ENCODE assay signal across 23 cellular contexts in genomic region chr4:47468686-47469365, GRCh38.
A peak's percentile ranks its signal among the peaks of the same experiment; 100 is the strongest.
DNase-seq lines count a peak whose midpoint lies in the region; ATAC-seq and TF ChIP-seq lines count a peak whose summit lies in the region.
"Had no signal": no experiment of that assay in that cellular context is flagged by ENCODE, and none has a peak within 500 bp of the region (broad histone marks: within the 10 kb centered on the region; RNA-seq: fewer than 3 reads in every experiment).

No MANE protein-coding gene starts in this region.

- H3K27ac Mint-ChIP-seq in nephron: peak overlapping the region; percentile 4 to 59 (median 12)
- H3K27ac Mint-ChIP-seq: activated CD4-positive, alpha-beta T cell treated with anti-CD3 and anti-CD28 coated beads, Interleukin-2, amount 10 ng/mL, durations not matched to agents 7 days and 5 days; activated T-helper 17 cell treated with anti-CD3 and anti-CD28 coated beads, Interleukin-2, amount 50 U/mL, for 72 hours; immature natural killer cell; type B pancreatic cell had no signal

- H3K36me3 Mint-ChIP-seq in nephron (ENCODE audit: low read depth): no peaks in the 10 kb centered on the region
- H3K36me3 Mint-ChIP-seq: immature natural killer cell, type B pancreatic cell had no signal

- no peaks in the 10 kb centered on the region for H3K27me3 Mint-ChIP-seq in nephron (ENCODE audit: low read depth)
- H3K27me3 Mint-ChIP-seq: type B pancreatic cell had no signal

- TF ChIP-seq CTCF in AG10803 (conservative IDR thresholded peaks at IDR 0.05; ENCODE audit: low read length) (no peak), cardiac fibroblast (IDR thresholded peaks at IDR 0.05; ENCODE audit: low read depth, low read length) (no peak), nephron (IDR thresholded peaks at IDR 0.05; ENCODE audit: unreplicated experiment in 3 of 3) (no peak)

- TF ChIP-seq POLR2A in erythroblast (IDR thresholded peaks at IDR 0.05; ENCODE audit: low read length): no peak

- no peak overlapping the region for H3K4me3 Mint-ChIP-seq in nephron
- H3K4me3 Mint-ChIP-seq: activated CD4-positive, alpha-beta T cell treated with anti-CD3 and anti-CD28 coated beads, Interleukin-2, amount 10 ng/mL, durations not matched to agents 7 days and 5 days; activated T-helper 17 cell treated with anti-CD3 and anti-CD28 coated beads, Interleukin-2, amount 50 U/mL, for 72 hours; immature natural killer cell; type B pancreatic cell had no signal

- no peak for ATAC-seq in HG03095 (IDR thresholded peaks at IDR 0.05; ENCODE audit: unreplicated experiment)
- ATAC-seq: activated T-helper 17 cell treated with anti-CD3 and anti-CD28 coated beads, Interleukin-2, amount 50 U/mL, for 72 hours; foreskin keratinocyte; mucosa of descending colon; sciatic nerve had no signal

- H3K4me1 Mint-ChIP-seq in nephron: peaks cover 7% of the 10 kb centered on the region
- H3K4me1 Mint-ChIP-seq: activated T-helper 17 cell treated with anti-CD3 and anti-CD28 coated beads, Interleukin-2, amount 50 U/mL, for 72 hours had no signal

- no peaks in the 10 kb centered on the region for H3K9me3 Mint-ChIP-seq in nephron
- H3K9me3 Mint-ChIP-seq: activated CD4-positive, alpha-beta T cell treated with anti-CD3 and anti-CD28 coated beads, Interleukin-2, amount 10 ng/mL, durations not matched to agents 7 days and 5 days; activated T-helper 17 cell treated with anti-CD3 and anti-CD28 coated beads, Interleukin-2, amount 50 U/mL, for 72 hours; immature natural killer cell; type B pancreatic cell had no signal

- DNase-seq in AG10803 (ENCODE audit: low read depth): peak; percentile 33
- DNase-seq in NCI-H226: peak; percentile 67
- DNase-seq in cardiac fibroblast (ENCODE audit: low read depth in 2 of 2): peak; percentile 31 to 71
- DNase-seq in RKO (ENCODE audit: low spot score): no peak
- DNase-seq in erythroblast (lab: John Stamatoyannopoulos, UW): no peak
- DNase-seq in DMS79 (lab: John Stamatoyannopoulos, UW): no peak
- DNase-seq: activated CD4-positive, alpha-beta T cell treated with anti-CD3 and anti-CD28 coated beads, Interleukin-2, amount 10 ng/mL, durations not matched to agents 7 days and 5 days; foreskin keratinocyte; GF-D8; H7; immature natural killer cell; mucosa of descending colon; NCI-H1930; NCI-H446; posterior cingulate gyrus; stimulated activated CD8-positive, alpha-beta memory T cell treated with anti-CD3 and anti-CD28 coated beads, Interleukin-4, amount 100 ng/mL, for 48 hours; T-helper 2 cell had no signal

- H3K4me3 ChIP-seq in AG10803 (ENCODE audit: low read length) (no peak overlapping the region), cardiac fibroblast (replicated peaks in 1 of 2; ENCODE audit: low read depth in 2 of 2, low read length in 2 of 2) (no peak overlapping the region)
- H3K4me3 ChIP-seq: hepatocyte, mucosa of descending colon had no signal

Comparison
In these comparisons a context has a peak if more than half of its experiments do, and no peak if none do; other contexts are left out.
1. DNase-seq: peak in AG10803 (single experiment), NCI-H226 (single experiment) and cardiac fibroblast (2 of 2); none in RKO (single experiment), erythroblast (0 of 2) and DMS79 (single experiment).